Comparison of ENCODE assay signal across 8 cellular contexts in the genomic region with DNA sequence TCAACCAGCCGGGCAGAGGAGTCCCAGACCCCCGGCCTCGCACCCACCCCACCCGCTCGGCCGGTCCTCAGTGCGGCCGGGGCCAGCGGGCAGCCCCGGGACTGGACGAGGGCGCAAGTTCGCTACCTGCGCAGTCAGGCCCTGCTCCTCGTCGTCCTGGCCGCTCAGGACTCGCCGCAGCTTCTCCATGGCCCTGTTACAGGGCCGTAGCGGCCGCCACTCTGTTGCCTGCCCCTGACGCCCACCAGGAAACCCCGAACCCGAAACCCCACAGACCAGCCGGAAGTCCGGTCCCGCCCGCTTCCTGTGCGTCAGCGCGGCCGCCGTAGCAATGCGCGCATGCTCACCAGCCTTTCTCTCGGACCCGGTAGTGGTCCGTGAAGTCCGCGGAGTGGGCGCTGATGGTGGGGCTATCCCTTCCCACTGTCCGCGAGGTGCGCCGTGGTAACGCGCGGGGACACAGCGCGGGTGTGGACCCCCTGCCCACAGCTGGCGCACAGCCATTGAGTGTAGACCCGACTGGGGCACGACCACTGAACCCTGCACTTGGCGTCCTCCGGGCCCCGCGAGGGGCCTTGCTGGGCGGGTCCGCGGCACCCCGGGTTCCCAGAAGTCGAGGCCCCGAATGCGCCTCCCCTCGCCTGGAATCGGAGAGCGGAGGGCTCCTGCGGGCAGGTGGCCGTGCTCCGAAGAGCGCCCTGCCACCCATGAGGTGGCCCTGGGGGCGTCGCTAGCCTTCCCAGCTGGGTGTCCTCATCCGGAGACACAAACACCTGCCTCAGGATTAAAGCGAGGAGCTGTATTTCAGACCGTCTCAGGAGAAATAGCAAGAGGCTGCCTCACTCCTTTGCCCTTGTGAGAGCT. TPM values are rescaled to one million over a fixed set of nuclear protein-coding genes. Genes with fewer than 3 reads are reported as not detected.
DNase-seq lines count a peak whose midpoint lies in the region; ATAC-seq and TF ChIP-seq lines count a peak whose summit lies in the region.

A gene (minus strand): TSS at position 253 of the 864 bp plus-strand sequence. CDS start 64 bp downstream, at position 189.

- H3K9ac ChIP-seq in iPS-18a (ENCODE audit: low read length) (peak within 1 kb of the TSS; percentile 80), skeletal muscle satellite cell (ENCODE audit: low read depth, low read length) (peak within 1 kb of the TSS; percentile 97)

- H3K4me3 ChIP-seq in iPS-18a (ENCODE audit: low read length) (peak within 1 kb of the TSS; percentile 92), skeletal muscle satellite cell (ENCODE audit: low read length) (peak within 1 kb of the TSS; percentile 92)

- H3K36me3 ChIP-seq in iPS-18a (ENCODE audit: control insufficient read depth, low read depth, low read length) (peaks cover 3% of the 10 kb centered on the region), skeletal muscle satellite cell (ENCODE audit: insufficient read depth, low read length) (peaks cover 13% of the 10 kb centered on the region)

- H3K4me1 ChIP-seq in iPS-18a (ENCODE audit: control insufficient read depth, low read depth, low read length) (peaks cover 10% of the 10 kb centered on the region), skeletal muscle satellite cell (ENCODE audit: control insufficient read depth, insufficient read depth, low read length) (peaks cover 12% of the 10 kb centered on the region)

- peak; percentile 64 to 88 (median 83) for DNase-seq in NCI-H1417 (lab: John Stamatoyannopoulos, UW)
- DNase-seq in NCI-H1417 treated with DMSO at 0.1 percent for 48 hours (lab: John Stamatoyannopoulos, UW) = no peak
- peak; percentile 50 to 58 for DNase-seq in NCI-H2081 (lab: John Stamatoyannopoulos, UW)
- DNase-seq in UCSD-AML1 (lab: John Stamatoyannopoulos, UW; ENCODE audit: unreplicated experiment) = peak; percentile 93

- peak within 1 kb of the TSS; percentile 90 to 100 (median 94) for H3K4me3 Mint-ChIP-seq in brain

- peak within 1 kb of the TSS; percentile 96 for H3K4me2 ChIP-seq in skeletal muscle satellite cell (ENCODE audit: low read length)

- TF ChIP-seq CTCF in brain (conservative IDR thresholded peaks at IDR 0.05) = no peak

- ATAC-seq in HG02938 (IDR thresholded peaks at IDR 0.05; ENCODE audit: unreplicated experiment) = peak; percentile 86

- H3K27me3 ChIP-seq in iPS-18a (ENCODE audit: control insufficient read depth, insufficient read depth, low read length) (no peaks in the 10 kb centered on the region), skeletal muscle satellite cell (ENCODE audit: control insufficient read depth, insufficient read depth, low read length) (peaks cover 7% of the 10 kb centered on the region)

- H3K4me1 Mint-ChIP-seq in brain = peaks cover 26% of the 10 kb centered on the region

- peaks cover 18% of the 10 kb centered on the region for H3K27me3 Mint-ChIP-seq in brain

- peaks cover 4% of the 10 kb centered on the region for H3K36me3 Mint-ChIP-seq in brain

- H3K9me3 Mint-ChIP-seq in brain = no peaks in the 10 kb centered on the region

- peak within 1 kb of the TSS; percentile 37 for H3K27ac ChIP-seq in iPS-18a (ENCODE audit: low read length)

- H3K9me3 ChIP-seq in iPS-18a (ENCODE audit: control insufficient read depth, low read depth, low read length) (no peaks in the 10 kb centered on the region), skeletal muscle satellite cell (replicated peaks; ENCODE audit: low read length) (no peaks in the 10 kb centered on the region)

- peak within 1 kb of the TSS; percentile 89 to 95 (median 92) for H3K27ac Mint-ChIP-seq in brain

RNA-seq across cellular contexts. Expression of the gene that starts here (rescaled TPM):
- 35.7 TPM for polyA plus RNA-seq in brain (ENCODE audit: insufficient read depth, low read depth, low replicate concordance)
- total RNA-seq in skeletal muscle satellite cell (2012; rRNA removed) = 36.2 and 44.1 TPM in 2 replicates
